Comparison of ENCODE assay signal across 9 cellular contexts in the genomic region with DNA sequence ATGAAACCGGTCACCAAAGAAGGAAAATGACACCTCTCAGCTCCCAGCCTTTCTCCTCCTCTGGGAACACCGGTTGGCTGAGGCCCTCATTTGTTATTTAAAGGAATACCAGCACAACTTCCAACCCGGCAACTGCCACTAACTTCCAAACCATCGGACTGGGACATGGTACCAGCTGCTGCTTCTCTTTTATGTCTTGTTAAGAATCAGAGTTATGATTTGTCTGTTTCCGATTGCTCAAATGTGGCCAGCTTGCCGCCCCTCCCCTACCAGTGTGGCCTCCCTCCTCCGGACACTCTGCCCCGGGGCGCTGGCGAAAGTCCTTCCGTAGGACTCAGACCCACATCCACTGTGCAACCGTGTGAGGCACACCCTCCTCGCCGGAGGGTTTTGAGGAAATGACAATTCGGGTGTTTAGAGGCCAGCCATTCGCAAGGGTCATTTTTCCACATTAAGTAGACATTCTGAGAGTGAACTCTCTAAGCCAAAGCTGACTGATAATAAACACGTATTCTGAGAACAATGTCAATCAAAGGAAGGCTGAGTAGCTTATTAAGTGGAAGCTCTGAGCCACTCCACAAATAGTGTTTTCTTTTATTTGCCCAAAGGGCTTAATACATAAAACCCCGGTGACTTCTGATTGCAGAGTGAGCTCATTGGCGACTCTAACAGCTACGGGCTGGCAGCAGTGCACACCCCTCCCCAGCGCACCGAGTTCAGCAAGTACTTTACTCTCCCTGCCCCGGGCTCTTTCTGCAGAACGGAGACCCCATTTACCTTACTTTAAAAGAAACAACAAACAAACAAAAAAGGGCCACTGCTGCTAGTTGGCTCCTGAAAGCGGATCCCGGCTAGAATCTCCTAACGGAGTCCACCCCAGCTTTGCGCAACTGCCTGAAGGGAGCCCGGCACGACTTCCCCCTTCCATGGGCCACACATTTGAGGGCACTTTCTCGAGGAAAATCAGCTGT. TPM values are rescaled to one million over a fixed set of nuclear protein-coding genes. Genes with fewer than 3 reads are reported as not detected.
A peak's percentile ranks its signal among the peaks of the same experiment; 100 is the strongest.
DNase-seq lines count a peak whose midpoint lies in the region; ATAC-seq, FAIRE-seq and TF ChIP-seq lines count a peak whose summit lies in the region.
"Had no signal": no experiment of that assay in that cellular context is flagged by ENCODE, and none has a peak within 500 bp of the region (broad histone marks: within the 10 kb centered on the region; RNA-seq: fewer than 3 reads in every experiment).

No MANE protein-coding gene starts in this region.

- WGBS in heart right ventricle, 2 donors = 6 to 8% methylated on average over 31 of the region's 31 CpGs

- FAIRE-seq in GM12891 (lab: Jason Lieb, UNC) = no peak

- H3K9me3 ChIP-seq in RWPE2 (ENCODE audit: severe bottlenecking) (no peaks in the 10 kb centered on the region), heart right ventricle (no peaks in the 10 kb centered on the region), MG63 (no peaks in the 10 kb centered on the region)

- intact Hi-C loops in heart right ventricle (cut with DNase I) = no loop called here

- no peak overlapping the region for H3K4me3 Mint-ChIP-seq in activated T-helper 17 cell treated with anti-CD3 and anti-CD28 coated beads, Interleukin-2, amount 50 U/mL, for 72 hours

- H3K36me3 Mint-ChIP-seq in activated T-helper 17 cell treated with anti-CD3 and anti-CD28 coated beads, Interleukin-2, amount 50 U/mL, for 72 hours (ENCODE audit: low read depth) = no peaks in the 10 kb centered on the region

- TF ChIP-seq CTCF in RWPE2 (IDR thresholded peaks at IDR 0.05; ENCODE audit: poor library complexity, severe bottlenecking) (no peak), heart right ventricle (IDR thresholded peaks at IDR 0.05) (no peak)

- H3K27ac Mint-ChIP-seq in activated T-helper 17 cell treated with anti-CD3 and anti-CD28 coated beads, Interleukin-2, amount 50 U/mL, for 72 hours = no peak overlapping the region

- no peaks in the 10 kb centered on the region for H3K4me1 Mint-ChIP-seq in activated T-helper 17 cell treated with anti-CD3 and anti-CD28 coated beads, Interleukin-2, amount 50 U/mL, for 72 hours

- no peaks in the 10 kb centered on the region for H3K9me3 Mint-ChIP-seq in activated T-helper 17 cell treated with anti-CD3 and anti-CD28 coated beads, Interleukin-2, amount 50 U/mL, for 72 hours

- POLR2A ChIA-PET in HEK293T (lab: Yijun Ruan, JAX) = interaction anchor here (1.1 to 1.3 kb wide), 3 partner anchors 10 to 82 kb away, joined by 3 to 6 read pairs (median 5); no protein-coding TSS in a partner anchor

- H3K4me1 ChIP-seq in RWPE2 (ENCODE audit: insufficient read depth, poor library complexity, severe bottlenecking) = peaks cover 56% of the 10 kb centered on the region
- H3K4me1 ChIP-seq in heart right ventricle = peaks cover 3 to 36% (median 11%) of the 10 kb centered on the region in 9 donors
- no peaks in the 10 kb centered on the region for H3K4me1 ChIP-seq in rectal smooth muscle tissue (ENCODE audit: control insufficient read depth, insufficient read depth, low read length)

- peak; percentile 47 for ATAC-seq in RWPE2 (ENCODE audit: low read depth)
- peak; percentile 37 to 87 (median 60) for ATAC-seq in heart right ventricle
- no peak for ATAC-seq in activated T-helper 17 cell treated with anti-CD3 and anti-CD28 coated beads, Interleukin-2, amount 50 U/mL, for 72 hours (replicated peaks)

- no peak for TF ChIP-seq POLR2A in GM12891 (IDR thresholded peaks at IDR 0.05; ENCODE audit: low read depth, low read length)

- no peaks in the 10 kb centered on the region for H3K27me3 ChIP-seq in RWPE2 (ENCODE audit: insufficient read depth, poor library complexity, severe bottlenecking)
- H3K27me3 ChIP-seq in heart right ventricle = peaks cover 21 to 77% (median 71%) of the 10 kb centered on the region in 7 donors
- peaks cover 13% of the 10 kb centered on the region for H3K27me3 ChIP-seq in rectal smooth muscle tissue (ENCODE audit: control insufficient read depth, insufficient read depth, low read length)
- no peaks in the 10 kb centered on the region for H3K27me3 ChIP-seq in MG63

- CTCF ChIA-PET in HEK293T (lab: Yijun Ruan, JAX) = no interaction called here

- H3K27ac ChIP-seq in RWPE2 (ENCODE audit: poor library complexity, severe bottlenecking) = peak overlapping the region; percentile 94
- H3K27ac ChIP-seq in heart right ventricle = peak overlapping the region in 1 of 10 donors; percentile 71
- H3K27ac ChIP-seq in rectal smooth muscle tissue (ENCODE audit: low read depth, low read length) = no peak overlapping the region

- no peak for DNase-seq in HEK293T (ENCODE audit: extremely low spot score)
- DNase-seq in RWPE2 (ENCODE audit: low spot score) = no peak
- peak; percentile 18 to 57 for DNase-seq in heart right ventricle
- no peak for DNase-seq in MG63
- DNase-seq in GM12891 (ENCODE audit: insufficient read length, low spot score) = no peak
- DNase-seq in dermis blood vessel endothelial cell = no peak
- DNase-seq: activated CD4-positive, CD25-positive, alpha-beta regulatory T cell treated with anti-CD3 and anti-CD28 coated beads, Interleukin-2, amount 50 U/mL, for 72 hours had no signal

- peaks cover 55% of the 10 kb centered on the region for H3K27me3 Mint-ChIP-seq in activated T-helper 17 cell treated with anti-CD3 and anti-CD28 coated beads, Interleukin-2, amount 50 U/mL, for 72 hours

- peaks cover 37% of the 10 kb centered on the region for H3K36me3 ChIP-seq in RWPE2 (ENCODE audit: low read depth)
- no peaks in the 10 kb centered on the region for H3K36me3 ChIP-seq in heart right ventricle
- no peaks in the 10 kb centered on the region for H3K36me3 ChIP-seq in rectal smooth muscle tissue (ENCODE audit: control insufficient read depth, insufficient read depth, low read length)
- H3K36me3 ChIP-seq in MG63 = no peaks in the 10 kb centered on the region

- no peak overlapping the region for H3K9ac ChIP-seq in rectal smooth muscle tissue (ENCODE audit: low read length)

- H3K4me3 ChIP-seq in RWPE2 (ENCODE audit: severe bottlenecking) = peak overlapping the region; percentile 87
- peak overlapping the region in 7 of 10 donors; percentile 8 to 47 (median 38) for H3K4me3 ChIP-seq in heart right ventricle
- peak overlapping the region; percentile 16 for H3K4me3 ChIP-seq in rectal smooth muscle tissue (ENCODE audit: low read length)
- H3K4me3 ChIP-seq in MG63 = no peak overlapping the region

TF ChIP-seq in HEK293T, 16 proteins besides CTCF, POLR2A, EP300 and RAD21:
- TF ChIP-seq PKNOX1 (IDR thresholded peaks at IDR 0.05) = 0 out of 2 replicates have a peak, but pooled peaks have one; percentile 28
- no peak for TF ChIP-seq SUZ12 (IDR thresholded peaks at IDR 0.05)
- no peak for TF ChIP-seq TARDBP (IDR thresholded peaks at IDR 0.05)
TF ChIP-seq in HEK293T: peak in this region for 1.

TF ChIP-seq in GM12891, 5 proteins besides CTCF, POLR2A, EP300 and RAD21:
- TF ChIP-seq SPI1 (IDR thresholded peaks at IDR 0.05; ENCODE audit: low read depth, low read length) (no peak), POU2F2 (IDR thresholded peaks at IDR 0.05; ENCODE audit: low read depth, low read length) (no peak)

RNA-seq across cellular contexts. Expression of gene RIPK4, which starts 5.4 kb away (rescaled TPM):
- total RNA-seq in heart right ventricle (under 1 TPM in 5 of 10 donors, not detected in 5; 0.05 to 0.12 (median 0.07) TPM), dermis blood vessel endothelial cell (0.09 and 0.51 TPM in 2 replicates)
- under 1 TPM; 0.04 to 0.15 TPM for polyA plus RNA-seq in heart right ventricle
- 1 to 10 TPM in 1 of 2 donors, not detected in 1; 1.1 TPM for total RNA-seq in activated T-helper 17 cell treated with anti-CD3 and anti-CD28 coated beads, Interleukin-2, amount 50 U/mL, for 72 hours
- 0.76 and 2.2 TPM in 2 replicates for total RNA-seq in MG63 (2014; rRNA removed; shearing (Covaris generic); ENCODE audit: low replicate concordance)
- 0.10 TPM for polyA plus RNA-seq in GM12891 (2012; ENCODE audit: low read depth, missing spikeins)

Comparison
In these comparisons a context has a peak if more than half of its experiments do, and no peak if none do; other contexts are left out.
1. DNase-seq: peak in heart right ventricle (2 of 2); none in HEK293T (single experiment), RWPE2 (single experiment), MG63 (single experiment), GM12891 (single experiment) and dermis blood vessel endothelial cell (single experiment).